ENCODE assay signal across 8 cellular contexts in the genomic region with DNA sequence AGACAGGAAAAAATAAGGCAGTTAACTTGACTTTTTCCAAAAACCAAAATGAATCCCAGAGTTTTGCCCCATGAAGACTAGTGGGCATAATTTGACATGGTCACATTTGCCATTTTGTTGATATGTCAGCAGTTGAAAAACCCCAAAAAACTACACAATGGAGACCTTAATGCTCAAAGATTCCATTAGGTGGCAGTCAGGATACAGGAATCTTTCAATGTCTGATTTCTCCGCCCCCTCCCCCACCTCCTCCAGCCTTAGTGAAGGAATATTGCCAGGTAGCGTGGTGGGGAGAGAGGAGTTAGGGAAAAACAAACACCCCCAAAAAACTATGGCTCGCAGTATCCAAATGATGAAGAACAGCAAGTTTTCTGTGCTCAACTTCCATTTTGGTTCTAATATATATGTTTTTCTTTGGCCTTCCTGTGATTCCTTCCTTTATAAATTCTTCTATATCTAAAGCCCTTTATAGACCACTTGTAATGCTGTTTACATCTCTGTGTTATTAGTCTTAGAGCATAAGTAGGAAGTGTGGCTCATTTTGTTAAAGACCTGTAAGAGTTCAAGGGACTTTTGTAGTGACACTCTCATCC. TPM values are rescaled to one million over a fixed set of nuclear protein-coding genes. Genes with fewer than 3 reads are reported as not detected.
DNase-seq lines count a peak whose midpoint lies in the region; ATAC-seq and TF ChIP-seq lines count a peak whose summit lies in the region.

No MANE protein-coding gene starts in this region.

- ATAC-seq in GM19463 (IDR thresholded peaks at IDR 0.05; ENCODE audit: unreplicated experiment), result peak; percentile 56
- ATAC-seq in GM21526 (IDR thresholded peaks at IDR 0.05; ENCODE audit: low FRiP score, unreplicated experiment), result no peak
- ATAC-seq in GM19035 (IDR thresholded peaks at IDR 0.05; ENCODE audit: unreplicated experiment), result no peak

- no peak overlapping the region for H3K4me2 ChIP-seq in neural cell (ENCODE audit: low read length)

- H3K9ac ChIP-seq in neural cell (ENCODE audit: low read length), result no peak overlapping the region

- no peaks in the 10 kb centered on the region for H3K9me3 ChIP-seq in esophagus squamous epithelium
- H3K9me3 ChIP-seq in neural cell (ENCODE audit: low read length), result no peaks in the 10 kb centered on the region

- no peaks in the 10 kb centered on the region for H3K9me2 ChIP-seq in neural cell (ENCODE audit: insufficient read depth, low read length)

- intact Hi-C loops in esophagus squamous epithelium (cut with DNase I), result loop anchor here (5.0 kb wide), 1 partner anchor 236 kb away; no protein-coding TSS in a partner anchor

- no peaks in the 10 kb centered on the region for H4K20me1 ChIP-seq in neural cell (ENCODE audit: insufficient read depth)

- H3K36me3 ChIP-seq in esophagus squamous epithelium (no peaks in the 10 kb centered on the region), neural cell (ENCODE audit: insufficient read depth, low read length) (no peaks in the 10 kb centered on the region)

- H3F3A ChIP-seq in neural cell (ENCODE audit: insufficient read depth, low read length, poor library complexity, severe bottlenecking), result no peaks in the 10 kb centered on the region

- 0 to 9% methylated on average over 3 of the region's 3 CpGs for WGBS in esophagus squamous epithelium, 2 donors

- H3K4me3 ChIP-seq in esophagus squamous epithelium, result no peak overlapping the region
- no peak overlapping the region for H3K4me3 ChIP-seq in neural cell (ENCODE audit: low read length)

- peak; percentile 90 for TF ChIP-seq RAD21 in neural cell (conservative IDR thresholded peaks at IDR 0.05)

- peak; percentile 44 to 78 (median 62) for TF ChIP-seq CTCF in esophagus squamous epithelium (IDR thresholded peaks at IDR 0.05)
- peak; percentile 86 for TF ChIP-seq CTCF in neural cell (IDR thresholded peaks at IDR 0.05; ENCODE audit: poor library complexity, severe bottlenecking)

- TF ChIP-seq POLR2A in esophagus squamous epithelium (IDR thresholded peaks at IDR 0.05), result no peak

- H2AFZ ChIP-seq in neural cell (ENCODE audit: low read depth, low read length), result no peak overlapping the region

- DNase-seq in COLO829 (ENCODE audit: low spot score) (peak; percentile 22), NCI-H2029 (lab: John Stamatoyannopoulos, UW) (peak; percentile 18), esophagus squamous epithelium (lab: John Stamatoyannopoulos, UW) (no peak)
- DNase-seq in activated CD4-positive, alpha-beta T cell treated with anti-CD3 and anti-CD28 coated beads for 4 hours, result peak; percentile 49 to 56

- TF ChIP-seq EP300 in neural cell (conservative IDR thresholded peaks at IDR 0.05; ENCODE audit: poor library complexity, severe bottlenecking), result no peak

- H3K27ac ChIP-seq in esophagus squamous epithelium (no peak overlapping the region), neural cell (ENCODE audit: low read length) (no peak overlapping the region)

- H3K79me2 ChIP-seq in neural cell (replicated peaks; ENCODE audit: insufficient read depth, low read length), result no peaks in the 10 kb centered on the region

- H3K27me3 ChIP-seq in esophagus squamous epithelium (peaks cover 0 to 6% (median 0%) of the 10 kb centered on the region in 4 donors), neural cell (ENCODE audit: insufficient read depth, low read depth, low read length) (no peaks in the 10 kb centered on the region)

- H3K4me1 ChIP-seq in esophagus squamous epithelium, result peaks cover 0 to 12% (median 3%) of the 10 kb centered on the region in 3 donors

TF ChIP-seq in neural cell, 6 proteins besides CTCF, POLR2A, EP300 and RAD21:
- TF ChIP-seq SMC3 (conservative IDR thresholded peaks at IDR 0.05; ENCODE audit: poor library complexity), result peak; percentile 85
- TF ChIP-seq, protein P1, sequence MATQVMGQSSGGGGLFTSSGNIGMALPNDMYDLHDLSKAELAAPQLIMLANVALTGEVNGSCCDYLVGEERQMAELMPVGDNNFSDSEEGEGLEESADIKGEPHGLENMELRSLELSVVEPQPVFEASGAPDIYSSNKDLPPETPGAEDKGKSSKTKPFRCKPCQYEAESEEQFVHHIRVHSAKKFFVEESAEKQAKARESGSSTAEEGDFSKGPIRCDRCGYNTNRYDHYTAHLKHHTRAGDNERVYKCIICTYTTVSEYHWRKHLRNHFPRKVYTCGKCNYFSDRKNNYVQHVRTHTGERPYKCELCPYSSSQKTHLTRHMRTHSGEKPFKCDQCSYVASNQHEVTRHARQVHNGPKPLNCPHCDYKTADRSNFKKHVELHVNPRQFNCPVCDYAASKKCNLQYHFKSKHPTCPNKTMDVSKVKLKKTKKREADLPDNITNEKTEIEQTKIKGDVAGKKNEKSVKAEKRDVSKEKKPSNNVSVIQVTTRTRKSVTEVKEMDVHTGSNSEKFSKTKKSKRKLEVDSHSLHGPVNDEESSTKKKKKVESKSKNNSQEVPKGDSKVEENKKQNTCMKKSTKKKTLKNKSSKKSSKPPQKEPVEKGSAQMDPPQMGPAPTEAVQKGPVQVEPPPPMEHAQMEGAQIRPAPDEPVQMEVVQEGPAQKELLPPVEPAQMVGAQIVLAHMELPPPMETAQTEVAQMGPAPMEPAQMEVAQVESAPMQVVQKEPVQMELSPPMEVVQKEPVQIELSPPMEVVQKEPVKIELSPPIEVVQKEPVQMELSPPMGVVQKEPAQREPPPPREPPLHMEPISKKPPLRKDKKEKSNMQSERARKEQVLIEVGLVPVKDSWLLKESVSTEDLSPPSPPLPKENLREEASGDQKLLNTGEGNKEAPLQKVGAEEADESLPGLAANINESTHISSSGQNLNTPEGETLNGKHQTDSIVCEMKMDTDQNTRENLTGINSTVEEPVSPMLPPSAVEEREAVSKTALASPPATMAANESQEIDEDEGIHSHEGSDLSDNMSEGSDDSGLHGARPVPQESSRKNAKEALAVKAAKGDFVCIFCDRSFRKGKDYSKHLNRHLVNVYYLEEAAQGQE (IDR thresholded peaks at IDR 0.05; ENCODE audit: borderline replicate concordance), result no peak

RNA-seq across cellular contexts. Expression of a gene that starts 6.7 kb away (rescaled TPM):
- 10 to 100 TPM in 2 of 4 donors, 1 to 10 TPM in 2; 9.5 to 13.9 (median 10.9) TPM for total RNA-seq in esophagus squamous epithelium
- 17.5 and 25.9 TPM in 2 replicates for polyA plus RNA-seq in neural cell
- polyA minus RNA-seq in neural cell, result 25.6 and 26.9 TPM in 2 replicates
